Comparison of ENCODE assay signal across 1 cellular context in genomic region chr2:195657634-195658540, GRCh38.
TF ChIP-seq lines count a peak whose summit lies in the region.

No MANE protein-coding gene starts in this region.

TF ChIP-seq in HepG2, 621 proteins besides CTCF, POLR2A, EP300 and RAD21 (continued from another document and continues in another):
- TF ChIP-seq ARID3A (IDR thresholded peaks at IDR 0.05; ENCODE audit: low read depth, low read length), result no peak
- 0 out of 2 replicates have a peak, but pooled peaks have one; percentile 37 for TF ChIP-seq CSRNP1 (CRISPR knock-in tag; IDR thresholded peaks at IDR 0.05)
- no peak for TF ChIP-seq RNF219 (CRISPR knock-in tag; IDR thresholded peaks at IDR 0.05)
- no peak for TF ChIP-seq ATRX (CRISPR knock-in tag; IDR thresholded peaks at IDR 0.05; ENCODE audit: borderline replicate concordance)
- TF ChIP-seq USF2 (IDR thresholded peaks at IDR 0.05; ENCODE audit: low read depth, low read length), result peak; percentile 74
- peak; percentile 73; the same call in 1 of the 2 replicates for TF ChIP-seq USF2 (CRISPR knock-in tag; IDR thresholded peaks at IDR 0.05; ENCODE audit: borderline replicate concordance)
- peak; percentile 52; the same call in 1 of the 2 replicates for TF ChIP-seq REPIN1 (CRISPR knock-in tag; IDR thresholded peaks at IDR 0.05; ENCODE audit: borderline replicate concordance, low read depth)
- TF ChIP-seq ZNF138 (CRISPR knock-in tag; IDR thresholded peaks at IDR 0.05; ENCODE audit: low read depth), result no peak
- no peak for TF ChIP-seq ZBTB33 (CRISPR knock-in tag; IDR thresholded peaks at IDR 0.05)
- no peak for TF ChIP-seq ZBTB21 (CRISPR knock-in tag; IDR thresholded peaks at IDR 0.05)
- TF ChIP-seq NONO (IDR thresholded peaks at IDR 0.05), result no peak
- no peak for TF ChIP-seq NONO (CRISPR knock-in tag; conservative IDR thresholded peaks at IDR 0.05)
- TF ChIP-seq CC2D1A (CRISPR knock-in tag; IDR thresholded peaks at IDR 0.05), result no peak
- TF ChIP-seq ZNF562 (CRISPR knock-in tag; IDR thresholded peaks at IDR 0.05; ENCODE audit: borderline replicate concordance), result no peak
- peak; percentile 77; the same call in 1 of the 2 replicates for TF ChIP-seq TFDP2 (CRISPR knock-in tag; IDR thresholded peaks at IDR 0.05)
- TF ChIP-seq ZNF761 (CRISPR knock-in tag; conservative IDR thresholded peaks at IDR 0.05), result no peak
- TF ChIP-seq ZSCAN29 (CRISPR knock-in tag; conservative IDR thresholded peaks at IDR 0.05), result no peak
- TF ChIP-seq MTA3 (CRISPR knock-in tag; IDR thresholded peaks at IDR 0.05), result no peak
- no peak for TF ChIP-seq HNRNPK (IDR thresholded peaks at IDR 0.05; ENCODE audit: low read depth, low read length, poor library complexity, severe bottlenecking)
- peak; percentile 69; the same call in 1 of the 2 replicates for TF ChIP-seq ZNF580 (CRISPR knock-in tag; IDR thresholded peaks at IDR 0.05; ENCODE audit: borderline replicate concordance, low read depth)
- no peak; the same call in 1 of the 2 replicates for TF ChIP-seq TERF1 (CRISPR knock-in tag; IDR thresholded peaks at IDR 0.05)
- no peak for TF ChIP-seq ZNF83 (CRISPR knock-in tag; IDR thresholded peaks at IDR 0.05; ENCODE audit: borderline replicate concordance)
- TF ChIP-seq CHCHD3 (CRISPR knock-in tag; IDR thresholded peaks at IDR 0.05), result no peak
- TF ChIP-seq SMC3 (IDR thresholded peaks at IDR 0.05; ENCODE audit: low read length), result no peak
- TF ChIP-seq NCOA2 (CRISPR knock-in tag; IDR thresholded peaks at IDR 0.05), result peak; percentile 35; the same call in 1 of the 2 replicates
- no peak for TF ChIP-seq ZNF33B (CRISPR knock-in tag; IDR thresholded peaks at IDR 0.05)
- TF ChIP-seq ARID5B (CRISPR knock-in tag; IDR thresholded peaks at IDR 0.05), result 0 out of 2 replicates have a peak, but pooled peaks have one; percentile 43
- no peak for TF ChIP-seq FOSL1 (CRISPR knock-in tag; IDR thresholded peaks at IDR 0.05; ENCODE audit: borderline replicate concordance)
- TF ChIP-seq ZNF704 (CRISPR knock-in tag; IDR thresholded peaks at IDR 0.05; ENCODE audit: borderline replicate concordance), result 0 out of 2 replicates have a peak, but pooled peaks have one; percentile 59
- TF ChIP-seq ZNF136 (CRISPR knock-in tag; IDR thresholded peaks at IDR 0.05; ENCODE audit: low read depth), result no peak
- TF ChIP-seq ARNT (IDR thresholded peaks at IDR 0.05), result no peak
- peak; percentile 48; the same call in 1 of the 2 replicates for TF ChIP-seq ARNTL (CRISPR knock-in tag; IDR thresholded peaks at IDR 0.05)
- TF ChIP-seq HOXD1 (CRISPR knock-in tag; IDR thresholded peaks at IDR 0.05), result no peak
- no peak for TF ChIP-seq TFAP4 (IDR thresholded peaks at IDR 0.05; ENCODE audit: borderline replicate concordance, low read depth)
- TF ChIP-seq NFKB2 (CRISPR knock-in tag; IDR thresholded peaks at IDR 0.05; ENCODE audit: borderline replicate concordance), result peak; percentile 84; the same call in 1 of the 2 replicates
- no peak for TF ChIP-seq ZNF160 (CRISPR knock-in tag; IDR thresholded peaks at IDR 0.05)
- peak; percentile 56; the same call in 1 of the 2 replicates for TF ChIP-seq ZNF12 (CRISPR knock-in tag; IDR thresholded peaks at IDR 0.05)
- no peak for TF ChIP-seq ZBTB37 (CRISPR knock-in tag; IDR thresholded peaks at IDR 0.05)
- TF ChIP-seq ZSCAN20 (CRISPR knock-in tag; IDR thresholded peaks at IDR 0.05; ENCODE audit: borderline replicate concordance), result no peak
- no peak for TF ChIP-seq ZNF570 (CRISPR knock-in tag; IDR thresholded peaks at IDR 0.05; ENCODE audit: borderline replicate concordance)
- no peak for TF ChIP-seq MAFF (IDR thresholded peaks at IDR 0.05; ENCODE audit: low read depth, low read length)
